Comparison of ENCODE assay signal across 20 cellular contexts in genomic region chr3:32095431-32095830, GRCh38. TPM values are rescaled to one million over a fixed set of nuclear protein-coding genes. Genes with fewer than 3 reads are reported as not detected.
DNase-seq lines count a peak whose midpoint lies in the region; ATAC-seq, FAIRE-seq and TF ChIP-seq lines count a peak whose summit lies in the region.
"Had no signal": no experiment of that assay in that cellular context is flagged by ENCODE, and none has a peak within 500 bp of the region (broad histone marks: within the 10 kb centered on the region; RNA-seq: fewer than 3 reads in every experiment).

No MANE protein-coding gene starts in this region.

- TF ChIP-seq CTCF in A549 (IDR thresholded peaks at IDR 0.05) (no peak), mucosa of descending colon (IDR thresholded peaks at IDR 0.05) (no peak), foreskin fibroblast (IDR thresholded peaks at IDR 0.05; ENCODE audit: low read depth, low read length) (no peak)

- H3K4me3 ChIP-seq in A549: no peak overlapping the region
- no peak overlapping the region for H3K4me3 ChIP-seq in mucosa of descending colon
- H3K4me3 ChIP-seq in foreskin fibroblast (ENCODE audit: low read depth in 1 of 2, low read length in 2 of 2): no peak overlapping the region
- H3K4me3 ChIP-seq: BLaER1, HAP-1 had no signal

- H3K36me3 ChIP-seq in mucosa of descending colon (ENCODE audit: low read depth): no peaks in the 10 kb centered on the region
- H3K36me3 ChIP-seq: BLaER1, HAP-1 had no signal

- DNase-seq in A549 (ENCODE audit: low read depth in 1 of 2, low spot score in 1 of 2): peak; percentile 29 to 82
- DNase-seq in HuH-7.5 (ENCODE audit: low spot score): peak; percentile 46
- peak; percentile 30 for DNase-seq in SW480 (ENCODE audit: low spot score)
- DNase-seq in mucosa of descending colon: no peak
- no peak for DNase-seq in activated CD4-positive, alpha-beta T cell treated with anti-CD3 and anti-CD28 coated beads, Interleukin-2, amount 50 U/mL, for 1 hour
- no peak for DNase-seq in foreskin fibroblast
- DNase-seq: Caco-2; CD4-positive, CD25-positive, alpha-beta regulatory T cell; CD8-positive, alpha-beta T cell; DMS153; DMS79 treated with DMSO at 0.1 percent for 48 hours; GF-D8; GOT3; HFFc6 had no signal

- no peaks in the 10 kb centered on the region for H3K9me3 ChIP-seq in A549
- no peaks in the 10 kb centered on the region for H3K9me3 ChIP-seq in mucosa of descending colon
- H3K9me3 ChIP-seq: Caco-2, HAP-1 had no signal

- peak; percentile 71 to 88; a peak in 4 of 6 replicates for ATAC-seq in A549
- ATAC-seq in mucosa of descending colon: peak; percentile 26
- ATAC-seq: CD8-positive, alpha-beta T cell had no signal

- CTCF ChIA-PET in A549 (lab: Yijun Ruan, JAX): no interaction called here

- H3K4me1 ChIP-seq in A549: peaks cover 14% of the 10 kb centered on the region
- no peaks in the 10 kb centered on the region for H3K4me1 ChIP-seq in mucosa of descending colon (ENCODE audit: low read depth)
- H3K4me1 ChIP-seq: Caco-2, HAP-1 had no signal

- peak overlapping the region; percentile 46 for H3K4me2 ChIP-seq in A549
- H3K4me2 ChIP-seq: BLaER1 had no signal

- TF ChIP-seq EP300 in A549 (IDR thresholded peaks at IDR 0.05): peak; percentile 47 to 63; a peak in 2 of 5 replicates

- H3K27ac ChIP-seq in A549: no peak overlapping the region
- H3K27ac ChIP-seq: BLaER1, C4-2B had no signal

- intact Hi-C loops in mucosa of descending colon (cut with DNase I, micrococcal nuclease): no loop called here

- no peak for TF ChIP-seq POLR2A in A549 (IDR thresholded peaks at IDR 0.05; ENCODE audit: low read length)

- FAIRE-seq in A549 (lab: Jason Lieb, UNC): peak; percentile 23
- FAIRE-seq: GM12891, GM18507, H54 had no signal

- POLR2A ChIA-PET in A549 (lab: Yijun Ruan, JAX): no interaction called here

- TF ChIP-seq RAD21 in A549 (conservative IDR thresholded peaks at IDR 0.05 in 1 of 2, IDR thresholded peaks at IDR 0.05 in 1 of 2): no peak; a peak in 1 of 5 replicates

- 0% methylated on average over 3 of the region's 3 CpGs for WGBS in A549 (ENCODE audit: missing lambda C conversion rate)

TF ChIP-seq in A549, 52 proteins besides CTCF, POLR2A, EP300 and RAD21 (continues in another document):
- TF ChIP-seq FOXS1 (CRISPR knock-in tag; IDR thresholded peaks at IDR 0.05) (peak; percentile 76; the same call in 1 of the 2 replicates), JUNB (IDR thresholded peaks at IDR 0.05) (peak; percentile 65), BHLHE40 (IDR thresholded peaks at IDR 0.05; ENCODE audit: low read depth, low read length) (no peak), ELK1 (IDR thresholded peaks at IDR 0.05; ENCODE audit: low read depth, low read length) (no peak), ZC3H11A (IDR thresholded peaks at IDR 0.05) (no peak), KDM1A (IDR thresholded peaks at IDR 0.05; ENCODE audit: low read depth) (no peak), SREBF2 (IDR thresholded peaks at IDR 0.05) (no peak), CBX2 (IDR thresholded peaks at IDR 0.05; ENCODE audit: borderline replicate concordance, low read depth) (no peak), POLR2AphosphoS2 (conservative IDR thresholded peaks at IDR 0.05; ENCODE audit: low read length) (no peak), MYC (IDR thresholded peaks at IDR 0.05; ENCODE audit: borderline replicate concordance, low read length) (no peak), MAZ (IDR thresholded peaks at IDR 0.05; ENCODE audit: borderline replicate concordance, low read depth, low read length) (no peak), CHD4 (IDR thresholded peaks at IDR 0.05; ENCODE audit: borderline replicate concordance) (no peak), MAFK (IDR thresholded peaks at IDR 0.05; ENCODE audit: partially characterized antibody) (no peak), TFCP2L1 (CRISPR knock-in tag; IDR thresholded peaks at IDR 0.05) (no peak), HDAC2 (IDR thresholded peaks at IDR 0.05) (no peak), PHF8 (IDR thresholded peaks at IDR 0.05; ENCODE audit: borderline replicate concordance, low read depth) (no peak), JUN (IDR thresholded peaks at IDR 0.05) (peak; percentile 62 to 88; a peak in 2 of 5 replicates), HOXA7 (CRISPR knock-in tag; IDR thresholded peaks at IDR 0.05) (no peak), HEYL (CRISPR knock-in tag; IDR thresholded peaks at IDR 0.05) (no peak), TP53 (CRISPR knock-in tag; IDR thresholded peaks at IDR 0.05) (no peak), PBX3 (IDR thresholded peaks at IDR 0.05) (peak; percentile 60; the same call in 1 of the 2 replicates), HOXB13 (CRISPR knock-in tag; IDR thresholded peaks at IDR 0.05; ENCODE audit: low read depth) (no peak; the same call in 1 of the 2 replicates), RARB (CRISPR knock-in tag; IDR thresholded peaks at IDR 0.05) (no peak), RNF2 (IDR thresholded peaks at IDR 0.05; ENCODE audit: borderline replicate concordance, low read depth) (no peak), CBX8 (IDR thresholded peaks at IDR 0.05) (no peak), RCOR1 (IDR thresholded peaks at IDR 0.05; ENCODE audit: low read depth, low read length) (no peak), EHMT2 (IDR thresholded peaks at IDR 0.05; ENCODE audit: low read depth) (no peak), NFE2L2 (conservative IDR thresholded peaks at IDR 0.05; ENCODE audit: low read length) (no peak), NPAS2 (CRISPR knock-in tag; IDR thresholded peaks at IDR 0.05; ENCODE audit: borderline replicate concordance) (no peak), USF2 (IDR thresholded peaks at IDR 0.05) (no peak), EHF (CRISPR knock-in tag; IDR thresholded peaks at IDR 0.05) (no peak; the same call in 1 of the 2 replicates), ZSCAN20 (CRISPR knock-in tag; IDR thresholded peaks at IDR 0.05) (no peak), BCL3 (IDR thresholded peaks at IDR 0.05) (peak; percentile 87; the same call in 2 of the 3 replicates), FOSB (CRISPR knock-in tag; IDR thresholded peaks at IDR 0.05) (peak; percentile 76; the same call in 1 of the 2 replicates)
- TF ChIP-seq, protein P1, sequence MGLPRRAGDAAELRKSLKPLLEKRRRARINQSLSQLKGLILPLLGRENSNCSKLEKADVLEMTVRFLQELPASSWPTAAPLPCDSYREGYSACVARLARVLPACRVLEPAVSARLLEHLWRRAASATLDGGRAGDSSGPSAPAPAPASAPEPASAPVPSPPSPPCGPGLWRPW (IDR thresholded peaks at IDR 0.05): 0 out of 2 replicates have a peak, but pooled peaks have one; percentile 22
- TF ChIP-seq, protein P2, sequence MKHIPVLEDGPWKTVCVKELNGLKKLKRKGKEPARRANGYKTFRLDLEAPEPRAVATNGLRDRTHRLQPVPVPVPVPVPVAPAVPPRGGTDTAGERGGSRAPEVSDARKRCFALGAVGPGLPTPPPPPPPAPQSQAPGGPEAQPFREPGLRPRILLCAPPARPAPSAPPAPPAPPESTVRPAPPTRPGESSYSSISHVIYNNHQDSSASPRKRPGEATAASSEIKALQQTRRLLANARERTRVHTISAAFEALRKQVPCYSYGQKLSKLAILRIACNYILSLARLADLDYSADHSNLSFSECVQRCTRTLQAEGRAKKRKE (CRISPR knock-in tag; IDR thresholded peaks at IDR 0.05; ENCODE audit: low read depth): no peak

RNA-seq across cellular contexts. Expression of gene GPD1L, which starts 11.0 kb away (rescaled TPM):
- polyA plus RNA-seq in A549 (2011; rRNA removed) (30.6 and 31.0 TPM in 2 replicates), A549 (2017; fragmentation: RNase III; extraction: RNeasy Plus Mini Kit Qiagen cat#74134 plus additional on column Dnase treatment) (13.3 to 15.6 TPM (median 13.6 TPM) in 3 replicates)
- 9.3 and 9.4 TPM in 2 replicates for polyA plus RNA-seq in A549 (2012; cell fraction: cytosol; rRNA removed)
- polyA plus RNA-seq in A549 (2012; cell fraction: nucleus; rRNA removed): 9.5 and 10.5 TPM in 2 replicates
- polyA minus RNA-seq in A549 (2011; rRNA and poly(A)+ RNA removed): 18.3 and 18.9 TPM in 2 replicates
- 100 to 1,000 TPM in 1 of 3 donors, 10 to 100 TPM in 2; 57.6 to 122 (median 72.1) TPM for total RNA-seq in mucosa of descending colon

Comparison
In these comparisons a context has a peak if more than half of its experiments do, and no peak if none do; other contexts are left out.
1. DNase-seq: peak in A549 (2 of 2), HuH-7.5 (single experiment) and SW480 (single experiment); none in mucosa of descending colon (0 of 3), activated CD4-positive, alpha-beta T cell treated with anti-CD3 and anti-CD28 coated beads, Interleukin-2, amount 50 U/mL, for 1 hour (single experiment) and foreskin fibroblast (0 of 2).